ENCODE assay signal across 7 cellular contexts in the genomic region with DNA sequence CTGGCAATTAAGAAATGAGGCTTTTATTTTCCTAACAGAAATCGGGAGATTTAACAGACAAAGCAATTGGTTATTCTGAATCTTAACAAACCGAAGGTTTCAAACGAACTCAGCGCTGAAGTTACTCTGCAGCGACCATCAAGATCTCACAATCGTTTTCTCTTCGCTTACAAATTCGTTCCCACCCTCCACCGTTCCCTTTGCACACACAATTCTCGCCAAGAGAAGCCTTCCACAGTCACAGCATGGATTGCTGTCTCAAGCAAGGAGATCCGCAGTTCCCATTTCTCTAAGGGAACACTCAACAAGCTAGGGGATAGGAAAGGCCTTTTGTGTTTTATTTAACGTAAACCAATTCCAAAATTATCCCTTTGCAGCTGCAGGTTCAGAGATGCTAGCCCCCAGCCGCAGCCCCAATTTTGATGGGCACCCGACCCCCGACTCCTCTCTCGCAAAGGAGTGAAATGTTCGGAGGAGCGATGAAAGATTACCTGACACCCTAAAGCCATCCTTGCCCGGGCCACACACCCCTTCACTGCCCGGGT. TPM values are rescaled to one million over a fixed set of nuclear protein-coding genes. Genes with fewer than 3 reads are reported as not detected.
A peak's percentile ranks its signal among the peaks of the same experiment; 100 is the strongest.
DNase-seq lines count a peak whose midpoint lies in the region; ATAC-seq, FAIRE-seq and TF ChIP-seq lines count a peak whose summit lies in the region.

No MANE protein-coding gene starts in this region.

- H3K9ac ChIP-seq in OCI-LY1 (ENCODE audit: low read length): peak overlapping the region; percentile 94

- peaks cover 35% of the 10 kb centered on the region for H3K4me1 ChIP-seq in OCI-LY1 (ENCODE audit: insufficient read depth, low read length, severe bottlenecking)
- peaks cover 26% of the 10 kb centered on the region for H3K4me1 ChIP-seq in mesodermal cell (ENCODE audit: control insufficient read depth, insufficient read depth, low read length, poor library complexity, severe bottlenecking)

- no peak overlapping the region for H2AFZ ChIP-seq in OCI-LY1 (ENCODE audit: low read length)

- TF ChIP-seq CTCF in GM13976 (IDR thresholded peaks at IDR 0.05; ENCODE audit: borderline replicate concordance, control extremely low read depth, extremely low read depth, insufficient read depth, missing control alignments) (no peak), OCI-LY1 (IDR thresholded peaks at IDR 0.05; ENCODE audit: low read length) (no peak)

- H3K4me3 ChIP-seq in OCI-LY1 (ENCODE audit: low read depth, low read length, poor library complexity, severe bottlenecking) (peak overlapping the region; percentile 81), mesodermal cell (ENCODE audit: extremely low read depth, insufficient read depth, low read length, poor library complexity, severe bottlenecking) (peak overlapping the region; percentile 93)

- in situ Hi-C loops in GM13976 (cut with MboI; ENCODE audit: low sequenced_read_pairs, unreplicated experiment): loop anchor here (10.0 to 25.0 kb wide), 2 partner anchors 57 to 264 kb away; no protein-coding TSS in a partner anchor

- WGBS in mesodermal cell (ENCODE audit: insufficient coverage in 2 of 2), 2 experiments: 0 to 1% methylated on average over 14 of the region's 20 CpGs

- H4K20me1 ChIP-seq in OCI-LY1 (ENCODE audit: insufficient read depth, low read length): no peaks in the 10 kb centered on the region

- no peak for FAIRE-seq in urothelium cell line (lab: Jason Lieb, UNC)

- H3K36me3 ChIP-seq in OCI-LY1 (ENCODE audit: insufficient read depth, low read length) (no peaks in the 10 kb centered on the region), mesodermal cell (ENCODE audit: control insufficient read depth, insufficient read depth, low read length) (no peaks in the 10 kb centered on the region)

- H3K4me3 Mint-ChIP-seq in dendritic cell treated with granulocyte-macrophage colony-stimulating factor and Interleukin-4, amounts not matched to agents 40 ng/mL and 50 ng/mL, for 4 days: peak overlapping the region; percentile 97

- H3K4me2 ChIP-seq in OCI-LY1 (ENCODE audit: low read length): peak overlapping the region; percentile 92

- no peaks in the 10 kb centered on the region for H3K9me2 ChIP-seq in OCI-LY1 (ENCODE audit: low read depth, low read length)

- DNase-seq in GM13976 (ENCODE audit: low spot score) (peak; percentile 30), urothelium cell line (ENCODE audit: low spot score) (peak; percentile 13)

- no peaks in the 10 kb centered on the region for H3K9me3 Mint-ChIP-seq in dendritic cell treated with granulocyte-macrophage colony-stimulating factor and Interleukin-4, amounts not matched to agents 40 ng/mL and 50 ng/mL, for 4 days

- H3K79me2 ChIP-seq in OCI-LY1 (ENCODE audit: insufficient read depth, low read length): peaks cover 51% of the 10 kb centered on the region

- H3F3A ChIP-seq in OCI-LY1 (ENCODE audit: insufficient read depth, low read length): no peaks in the 10 kb centered on the region

- peak overlapping the region; percentile 8 for H3K27ac ChIP-seq in OCI-LY1 (ENCODE audit: low read depth, low read length, poor library complexity, severe bottlenecking)
- H3K27ac ChIP-seq in mesodermal cell (ENCODE audit: low read depth, low read length, severe bottlenecking): peak overlapping the region; percentile 82

- ATAC-seq in GM19328 (IDR thresholded peaks at IDR 0.05; ENCODE audit: unreplicated experiment) (no peak), HG03108 (IDR thresholded peaks at IDR 0.05; ENCODE audit: unreplicated experiment) (no peak)

- intact Hi-C loops in dendritic cell treated with granulocyte-macrophage colony-stimulating factor and Interleukin-4, amounts not matched to agents 40 ng/mL and 50 ng/mL, for 4 days (cut with micrococcal nuclease): no loop called here

- H3K9me3 ChIP-seq in OCI-LY1 (ENCODE audit: low read length) (no peaks in the 10 kb centered on the region), mesodermal cell (ENCODE audit: control insufficient read depth, low read length) (no peaks in the 10 kb centered on the region)

- no peaks in the 10 kb centered on the region for H3K27me3 ChIP-seq in OCI-LY1 (ENCODE audit: insufficient read depth, low read length)

- H3K27me3 Mint-ChIP-seq in dendritic cell treated with granulocyte-macrophage colony-stimulating factor and Interleukin-4, amounts not matched to agents 40 ng/mL and 50 ng/mL, for 4 days: no peaks in the 10 kb centered on the region

- peak overlapping the region; percentile 96 for H3K27ac Mint-ChIP-seq in dendritic cell treated with granulocyte-macrophage colony-stimulating factor and Interleukin-4, amounts not matched to agents 40 ng/mL and 50 ng/mL, for 4 days

- H3K36me3 Mint-ChIP-seq in dendritic cell treated with granulocyte-macrophage colony-stimulating factor and Interleukin-4, amounts not matched to agents 40 ng/mL and 50 ng/mL, for 4 days (ENCODE audit: low read depth): peaks cover 16% of the 10 kb centered on the region

- peaks cover 21% of the 10 kb centered on the region for H3K4me1 Mint-ChIP-seq in dendritic cell treated with granulocyte-macrophage colony-stimulating factor and Interleukin-4, amounts not matched to agents 40 ng/mL and 50 ng/mL, for 4 days (ENCODE audit: low read depth)

RNA-seq across cellular contexts. Expression of gene FBXO42, which starts 0.8 kb away (rescaled TPM):
- polyA plus RNA-seq in mesodermal cell (2013, experiment 1 of 2): 19.1 TPM
- polyA plus RNA-seq in mesodermal cell (2013, experiment 2 of 2): 15.0 TPM

RNA-seq across cellular contexts. Expression of gene SZRD1, which starts 15.5 kb away (rescaled TPM):
- polyA plus RNA-seq in mesodermal cell (2013, experiment 1 of 2): 87.9 TPM
- 70.4 TPM for polyA plus RNA-seq in mesodermal cell (2013, experiment 2 of 2)
